1 cellular context compared by ENCODE assay signal in the genomic region with DNA sequence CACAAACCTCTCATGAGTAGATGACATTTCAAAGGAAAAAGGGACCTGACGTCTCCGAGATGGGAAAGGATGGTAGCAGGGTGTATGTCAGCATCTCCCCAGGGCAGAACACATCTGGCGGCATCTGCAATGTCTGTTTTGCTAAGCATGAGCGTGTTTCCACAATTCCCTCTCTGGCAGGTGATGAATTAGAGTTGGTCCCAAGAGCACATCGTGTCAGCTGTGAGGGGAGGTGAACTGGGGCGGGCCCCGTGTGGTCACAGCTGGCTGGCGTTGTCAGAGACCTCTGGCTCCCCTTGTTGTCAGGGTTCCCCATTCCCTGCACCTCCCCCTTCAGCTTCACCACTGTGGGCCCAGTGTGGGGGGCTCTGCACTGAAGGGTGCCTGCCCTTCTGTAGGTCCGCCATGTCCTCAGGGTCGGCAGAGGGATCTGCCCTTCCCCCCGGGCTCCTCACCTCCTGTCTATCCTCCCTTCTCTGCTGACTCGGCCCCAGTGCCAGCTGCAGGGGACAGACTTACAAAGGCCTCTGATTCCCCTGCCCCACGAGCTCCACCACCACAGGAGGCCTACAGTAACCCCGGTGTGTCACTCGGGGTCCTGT.
TF ChIP-seq lines count a peak whose summit lies in the region.

No MANE protein-coding gene starts in this region.

TF ChIP-seq in IMR-90, 13 proteins besides CTCF, POLR2A, EP300 and RAD21 (continued from another document):
- TF ChIP-seq, protein P1, sequence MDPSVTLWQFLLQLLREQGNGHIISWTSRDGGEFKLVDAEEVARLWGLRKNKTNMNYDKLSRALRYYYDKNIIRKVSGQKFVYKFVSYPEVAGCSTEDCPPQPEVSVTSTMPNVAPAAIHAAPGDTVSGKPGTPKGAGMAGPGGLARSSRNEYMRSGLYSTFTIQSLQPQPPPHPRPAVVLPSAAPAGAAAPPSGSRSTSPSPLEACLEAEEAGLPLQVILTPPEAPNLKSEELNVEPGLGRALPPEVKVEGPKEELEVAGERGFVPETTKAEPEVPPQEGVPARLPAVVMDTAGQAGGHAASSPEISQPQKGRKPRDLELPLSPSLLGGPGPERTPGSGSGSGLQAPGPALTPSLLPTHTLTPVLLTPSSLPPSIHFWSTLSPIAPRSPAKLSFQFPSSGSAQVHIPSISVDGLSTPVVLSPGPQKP (IDR thresholded peaks at IDR 0.05; ENCODE audit: borderline replicate concordance, low read depth, low read length): no peak
- TF ChIP-seq MAZ (IDR thresholded peaks at IDR 0.05; ENCODE audit: borderline replicate concordance, low read depth, low read length) (no peak), SMC3 (IDR thresholded peaks at IDR 0.05; ENCODE audit: low read depth, low read length) (no peak), USF2 (IDR thresholded peaks at IDR 0.05; ENCODE audit: low read depth, low read length) (no peak), CEBPB (IDR thresholded peaks at IDR 0.05; ENCODE audit: low read depth, low read length) (no peak)
